Comparison of ENCODE assay signal across 1 cellular context in genomic region chr2:49755777-49756176, GRCh38.
TF ChIP-seq lines count a peak whose summit lies in the region.

No MANE protein-coding gene starts in this region.

TF ChIP-seq in HepG2, 621 proteins besides CTCF, POLR2A, EP300 and RAD21:
- no peak for TF ChIP-seq NFE2L1 (CRISPR knock-in tag; IDR thresholded peaks at IDR 0.05; ENCODE audit: borderline replicate concordance)
- TF ChIP-seq POGZ (CRISPR knock-in tag; IDR thresholded peaks at IDR 0.05) = no peak
- TF ChIP-seq TGIF2 (CRISPR knock-in tag; IDR thresholded peaks at IDR 0.05) = no peak
- TF ChIP-seq ARNTL (CRISPR knock-in tag; IDR thresholded peaks at IDR 0.05) = no peak
- peak; percentile 94 for TF ChIP-seq HNRNPK (IDR thresholded peaks at IDR 0.05; ENCODE audit: low read depth, low read length, poor library complexity, severe bottlenecking)
- no peak for TF ChIP-seq NKX3-1 (CRISPR knock-in tag; IDR thresholded peaks at IDR 0.05)
- no peak for TF ChIP-seq BRCA1 (CRISPR knock-in tag; IDR thresholded peaks at IDR 0.05)
- no peak for TF ChIP-seq ZNF672 (CRISPR knock-in tag; IDR thresholded peaks at IDR 0.05)
- TF ChIP-seq SOX6 (IDR thresholded peaks at IDR 0.05) = no peak
- no peak for TF ChIP-seq SOX6 (CRISPR knock-in tag; IDR thresholded peaks at IDR 0.05)
- 0 out of 2 replicates have a peak, but pooled peaks have one; percentile 64 for TF ChIP-seq PCBP1 (IDR thresholded peaks at IDR 0.05; ENCODE audit: borderline replicate concordance, low read depth, low read length)
- TF ChIP-seq, protein P1, sequence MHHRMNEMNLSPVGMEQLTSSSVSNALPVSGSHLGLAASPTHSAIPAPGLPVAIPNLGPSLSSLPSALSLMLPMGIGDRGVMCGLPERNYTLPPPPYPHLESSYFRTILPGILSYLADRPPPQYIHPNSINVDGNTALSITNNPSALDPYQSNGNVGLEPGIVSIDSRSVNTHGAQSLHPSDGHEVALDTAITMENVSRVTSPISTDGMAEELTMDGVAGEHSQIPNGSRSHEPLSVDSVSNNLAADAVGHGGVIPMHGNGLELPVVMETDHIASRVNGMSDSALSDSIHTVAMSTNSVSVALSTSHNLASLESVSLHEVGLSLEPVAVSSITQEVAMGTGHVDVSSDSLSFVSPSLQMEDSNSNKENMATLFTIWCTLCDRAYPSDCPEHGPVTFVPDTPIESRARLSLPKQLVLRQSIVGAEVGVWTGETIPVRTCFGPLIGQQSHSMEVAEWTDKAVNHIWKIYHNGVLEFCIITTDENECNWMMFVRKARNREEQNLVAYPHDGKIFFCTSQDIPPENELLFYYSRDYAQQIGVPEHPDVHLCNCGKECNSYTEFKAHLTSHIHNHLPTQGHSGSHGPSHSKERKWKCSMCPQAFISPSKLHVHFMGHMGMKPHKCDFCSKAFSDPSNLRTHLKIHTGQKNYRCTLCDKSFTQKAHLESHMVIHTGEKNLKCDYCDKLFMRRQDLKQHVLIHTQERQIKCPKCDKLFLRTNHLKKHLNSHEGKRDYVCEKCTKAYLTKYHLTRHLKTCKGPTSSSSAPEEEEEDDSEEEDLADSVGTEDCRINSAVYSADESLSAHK (CRISPR knock-in tag; IDR thresholded peaks at IDR 0.05; ENCODE audit: borderline replicate concordance) = no peak
- no peak for TF ChIP-seq ZZZ3 (CRISPR knock-in tag; IDR thresholded peaks at IDR 0.05; ENCODE audit: borderline replicate concordance)
- TF ChIP-seq KMT2B (CRISPR knock-in tag; IDR thresholded peaks at IDR 0.05) = no peak
- TF ChIP-seq ZNF124 (CRISPR knock-in tag; IDR thresholded peaks at IDR 0.05) = no peak
